7 cellular contexts compared by ENCODE assay signal in genomic region chr10:69619626-69620025, GRCh38. TPM values are rescaled to one million over a fixed set of nuclear protein-coding genes. Genes with fewer than 3 reads are reported as not detected.
"Had no signal": no experiment of that assay in that cellular context is flagged by ENCODE, and none has a peak within 500 bp of the region (broad histone marks: within the 10 kb centered on the region; RNA-seq: fewer than 3 reads in every experiment).

No MANE protein-coding gene starts in this region.

- H3K27ac ChIP-seq: HL-60 had no signal

- FAIRE-seq: HTR-8/SVneo had no signal

- DNase-seq: IMR-90, KBM-7, KG1 had no signal

- H3K36me3 Mint-ChIP-seq: IgD-negative memory B cell had no signal

- H3K4me3 Mint-ChIP-seq: IgD-negative memory B cell had no signal

- H3K27ac Mint-ChIP-seq: IgD-negative memory B cell had no signal

RNA-seq across cellular contexts. Expression of gene NEUROG3, which starts 46.4 kb away (rescaled TPM):
- total RNA-seq: HT1080, IMR-90 had no signal
- polyA plus RNA-seq: IgD-negative memory B cell, IMR-90 had no signal
